ENCODE assay signal across 17 cellular contexts in the genomic region with DNA sequence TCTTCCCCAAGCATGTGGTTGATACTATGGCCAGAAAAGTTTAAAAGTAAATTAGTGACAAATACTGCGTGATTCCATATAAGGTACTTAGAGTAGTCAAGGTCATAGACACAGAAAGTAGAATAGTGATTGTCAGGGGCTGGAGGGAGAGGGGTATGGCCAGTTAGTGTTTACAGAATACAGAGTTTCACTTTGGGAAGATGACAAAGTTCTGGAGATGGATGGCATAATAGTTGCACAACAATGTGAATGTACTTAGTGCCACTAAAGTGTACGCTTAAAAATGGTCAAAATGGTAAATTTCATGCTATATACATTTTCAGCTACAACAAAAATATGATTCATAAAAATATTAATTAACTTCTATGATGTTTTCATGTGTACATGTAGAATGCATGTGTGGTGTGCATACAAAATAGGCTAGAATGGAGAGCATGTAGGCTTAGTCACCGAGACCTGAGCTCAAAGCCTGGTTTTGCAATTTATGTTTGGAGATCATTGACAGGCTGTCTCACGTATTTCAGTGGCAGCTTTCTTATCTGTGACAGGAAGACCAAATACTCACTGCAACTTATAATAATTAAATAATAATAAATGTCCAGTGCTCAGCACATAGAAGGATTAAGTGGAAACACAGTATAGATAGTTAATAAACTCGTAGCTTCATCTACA.
"Had no signal": no experiment of that assay in that cellular context is flagged by ENCODE, and none has a peak within 500 bp of the region (broad histone marks: within the 10 kb centered on the region; RNA-seq: fewer than 3 reads in every experiment).

No MANE protein-coding gene starts in this region.

- H3K27me3 ChIP-seq: neutrophil, spleen, suprapubic skin, upper lobe of right lung had no signal

- H3K36me3 ChIP-seq: neutrophil, spleen, suprapubic skin, upper lobe of right lung, WERI-Rb-1 had no signal

- DNase-seq: activated CD4-positive, alpha-beta T cell treated with anti-CD3 and anti-CD28 coated beads for 4 hours; activated CD8-positive, alpha-beta memory T cell treated with anti-CD3 and anti-CD28 coated beads, Interleukin-2, amount 50 U/mL, for 48 hours; activated CD8-positive, alpha-beta T cell treated with anti-CD3 and anti-CD28 coated beads, Interleukin-2, amount 10 ng/mL, durations not matched to agents 7 days and 5 days; activated naive CD8-positive, alpha-beta T cell treated with anti-CD3 and anti-CD28 coated beads, Interleukin-2, amount 10 ng/mL, durations not matched to agents 7 days and 5 days; left cardiac atrium; mucosa of descending colon; naive thymus-derived CD8-positive, alpha-beta T cell; right cardiac atrium; spleen; stimulated activated CD4-positive, alpha-beta T cell treated with anti-CD3 and anti-CD28 coated beads, Interleukin-2, amount 100 ng/mL, for 24 hours; stimulated activated naive B cell treated with anti-CD40 and anti-IgM and Interleukin-4, amounts not matched to agents 10 μg/mL and 1 μg/mL and 100 μg/mL, for 72 hours; T-cell; T1000; upper lobe of right lung; WERI-Rb-1 had no signal

- H3K4me1 ChIP-seq: spleen, suprapubic skin had no signal

- H3K4me3 ChIP-seq: mucosa of descending colon, spleen, suprapubic skin, upper lobe of right lung had no signal

- H3K9me3 ChIP-seq: mucosa of descending colon, neutrophil, spleen, suprapubic skin, upper lobe of right lung had no signal

- ATAC-seq: activated CD8-positive, alpha-beta T cell treated with anti-CD3 and anti-CD28 coated beads, Interleukin-2, amount 10 ng/mL, durations not matched to agents 7 days and 5 days; left cardiac atrium; mucosa of descending colon; naive thymus-derived CD8-positive, alpha-beta T cell; right cardiac atrium; stimulated activated naive B cell treated with anti-CD40 and anti-IgM and Interleukin-4, amounts not matched to agents 10 μg/mL and 1 μg/mL and 100 μg/mL, for 72 hours; T-cell; upper lobe of right lung had no signal

- H3K27ac ChIP-seq: neutrophil, spleen, suprapubic skin, upper lobe of right lung, WERI-Rb-1 had no signal
